In genomic region chr17:58224315-58224714, GRCh38 we compare ENCODE assay signal across 15 cellular contexts. TPM values are rescaled to one million over a fixed set of nuclear protein-coding genes. Genes with fewer than 3 reads are reported as not detected.
DNase-seq lines count a peak whose midpoint lies in the region; ATAC-seq, FAIRE-seq and TF ChIP-seq lines count a peak whose summit lies in the region.
"Had no signal": no experiment of that assay in that cellular context is flagged by ENCODE, and none has a peak within 500 bp of the region (broad histone marks: within the 10 kb centered on the region; RNA-seq: fewer than 3 reads in every experiment).

No MANE protein-coding gene starts in this region.

- no peak overlapping the region for H3K4me2 ChIP-seq in endothelial cell of umbilical vein (ENCODE audit: insufficient read depth, low read length)

- dilution Hi-C loops in endothelial cell of umbilical vein (cut with MboI; ENCODE audit: extremely low pct_ligation_motif_present, low sequenced_read_pairs) = no loop called here

- POLR2A ChIA-PET in endothelial cell of umbilical vein (lab: Charles Lee) = no interaction called here
- POLR2A ChIA-PET in activated CD4-positive, alpha-beta memory T cell treated with anti-CD3 and anti-CD28 coated beads for 36 hours (lab: Charles Lee) = no interaction called here

- H3K36me3 ChIP-seq in endothelial cell of umbilical vein (ENCODE audit: control insufficient read depth in 2 of 2, extremely low read depth in 1 of 2, insufficient read depth in 2 of 2, low read length in 2 of 2) = no peaks in the 10 kb centered on the region

- no peak overlapping the region for H2AFZ ChIP-seq in endothelial cell of umbilical vein (ENCODE audit: low read depth, low read length)

- H3K4me1 Mint-ChIP-seq in activated T-cell treated with anti-CD3 and anti-CD28 coated beads, Interleukin-2, amount 50 U/mL, for 4 hours (ENCODE audit: low read depth) = peaks cover 18% of the 10 kb centered on the region
- peaks cover 15% of the 10 kb centered on the region for H3K4me1 Mint-ChIP-seq in activated CD4-positive, alpha-beta memory T cell treated with anti-CD3 and anti-CD28 coated beads for 36 hours (ENCODE audit: low read depth)

- DNase-seq in activated T-cell treated with anti-CD3 and anti-CD28 coated beads, Interleukin-2, amount 50 U/mL, for 4 hours = no peak
- no peak for DNase-seq in activated T-cell treated with anti-CD3 and anti-CD28 coated beads for 4 hours
- peak; percentile 69 for DNase-seq in NOMO-1 treated with DMSO at 0.1 percent for 48 hours (lab: John Stamatoyannopoulos, UW; ENCODE audit: unreplicated experiment)
- DNase-seq in endothelial cell of umbilical vein (ENCODE audit: low read depth, low spot score) = peak; percentile 4
- DNase-seq in stimulated activated naive CD8-positive, alpha-beta T cell treated with anti-CD3 and anti-CD28 coated beads, Interleukin-15, Interleukin-2, amounts not matched to agents 100 U/mL and 50 U/mL, for 24 hours = no peak
- DNase-seq in activated CD4-positive, alpha-beta memory T cell treated with anti-CD3 and anti-CD28 coated beads for 36 hours = no peak
- DNase-seq in NCI-H510A (lab: John Stamatoyannopoulos, UW) = no peak
- DNase-seq in head of caudate nucleus = no peak
- DNase-seq: right cardiac atrium had no signal

- peak; percentile 56 to 72 for ATAC-seq in activated T-cell treated with anti-CD3 and anti-CD28 coated beads, Interleukin-2, amount 50 U/mL, for 4 hours
- ATAC-seq in stimulated activated naive CD8-positive, alpha-beta T cell treated with anti-CD3 and anti-CD28 coated beads, Interleukin-15, Interleukin-2, amounts not matched to agents 100 U/mL and 50 U/mL, for 24 hours = peak; percentile 61
- ATAC-seq: right cardiac atrium had no signal

- H3K27me3 ChIP-seq in endothelial cell of umbilical vein (ENCODE audit: control insufficient read depth in 2 of 2, insufficient read depth in 2 of 2, low read length in 2 of 2) = peaks cover 2 to 9% of the 10 kb centered on the region in 2 experiments

- no peak overlapping the region for H3K4me3 Mint-ChIP-seq in activated T-cell treated with anti-CD3 and anti-CD28 coated beads, Interleukin-2, amount 50 U/mL, for 4 hours
- H3K4me3 Mint-ChIP-seq in activated CD4-positive, alpha-beta memory T cell treated with anti-CD3 and anti-CD28 coated beads for 36 hours = no peak overlapping the region
- H3K4me3 Mint-ChIP-seq: memory B cell; T-helper 1 cell treated with Interleukin-12 subunit alpha and Interleukin-12 subunit beta and Interleukin-4 antibody, amounts not matched to agents 30 μg/mL and 1 μg/mL, for 36 hours had no signal

- no peak overlapping the region for H3K27ac ChIP-seq in endothelial cell of umbilical vein (ENCODE audit: insufficient read depth, low read depth, low read length)

- no peaks in the 10 kb centered on the region for H3K9me3 Mint-ChIP-seq in activated T-cell treated with anti-CD3 and anti-CD28 coated beads, Interleukin-2, amount 50 U/mL, for 4 hours
- no peaks in the 10 kb centered on the region for H3K9me3 Mint-ChIP-seq in activated CD4-positive, alpha-beta memory T cell treated with anti-CD3 and anti-CD28 coated beads for 36 hours
- H3K9me3 Mint-ChIP-seq: memory B cell; T-helper 1 cell treated with Interleukin-12 subunit alpha and Interleukin-12 subunit beta and Interleukin-4 antibody, amounts not matched to agents 30 μg/mL and 1 μg/mL, for 36 hours had no signal

- no peaks in the 10 kb centered on the region for H4K20me1 ChIP-seq in endothelial cell of umbilical vein (replicated peaks; ENCODE audit: control insufficient read depth, extremely low read depth, insufficient read depth, low read length)

- H3K79me2 ChIP-seq in endothelial cell of umbilical vein (ENCODE audit: control insufficient read depth, insufficient read depth, low read length) = no peaks in the 10 kb centered on the region

- no peaks in the 10 kb centered on the region for H3K36me3 Mint-ChIP-seq in activated T-cell treated with anti-CD3 and anti-CD28 coated beads, Interleukin-2, amount 50 U/mL, for 4 hours (ENCODE audit: insufficient read depth)
- no peaks in the 10 kb centered on the region for H3K36me3 Mint-ChIP-seq in activated CD4-positive, alpha-beta memory T cell treated with anti-CD3 and anti-CD28 coated beads for 36 hours
- H3K36me3 Mint-ChIP-seq: memory B cell had no signal

- no peak overlapping the region for H3K27ac Mint-ChIP-seq in activated CD4-positive, alpha-beta memory T cell treated with anti-CD3 and anti-CD28 coated beads for 36 hours
- H3K27ac Mint-ChIP-seq: memory B cell; T-helper 1 cell treated with Interleukin-12 subunit alpha and Interleukin-12 subunit beta and Interleukin-4 antibody, amounts not matched to agents 30 μg/mL and 1 μg/mL, for 36 hours had no signal

- H3K4me1 ChIP-seq in endothelial cell of umbilical vein (ENCODE audit: control insufficient read depth, extremely low read depth, insufficient read depth, low read length) = peaks cover 12% of the 10 kb centered on the region

- CTCF ChIA-PET in endothelial cell of umbilical vein (lab: Charles Lee) = interaction anchor here (0.8 to 1.1 kb wide), 3 partner anchors 12 to 26 kb away, joined by 3 to 4 read pairs (median 3); no protein-coding TSS in a partner anchor
- CTCF ChIA-PET in activated CD4-positive, alpha-beta memory T cell treated with anti-CD3 and anti-CD28 coated beads for 36 hours (lab: Charles Lee) = interaction anchor here (0.7 to 2.9 kb wide), 2 partner anchors 24 to 131 kb away, joined by 3 to 9 read pairs; no protein-coding TSS in a partner anchor

- no TSS peak for BruUV-seq in endothelial cell of umbilical vein (replicated peaks; lab: Mats Ljungman, UMichigan)

- peak; percentile 37 for FAIRE-seq in endothelial cell of umbilical vein (lab: Jason Lieb, UNC)

- no peak for TF ChIP-seq CTCF in endothelial cell of umbilical vein (IDR thresholded peaks at IDR 0.05; ENCODE audit: extremely low read depth in 1 of 2, insufficient read depth in 1 of 2, low read depth in 1 of 2, low read length in 2 of 2)

- H3K9ac ChIP-seq in endothelial cell of umbilical vein (replicated peaks; ENCODE audit: extremely low read depth, insufficient read depth, low read length) = no peak overlapping the region

- peaks cover 8% of the 10 kb centered on the region for H3K27me3 Mint-ChIP-seq in activated T-cell treated with anti-CD3 and anti-CD28 coated beads, Interleukin-2, amount 50 U/mL, for 4 hours (ENCODE audit: low read depth)
- H3K27me3 Mint-ChIP-seq in activated CD4-positive, alpha-beta memory T cell treated with anti-CD3 and anti-CD28 coated beads for 36 hours = peaks cover 10% of the 10 kb centered on the region

- H3K4me3 ChIP-seq in endothelial cell of umbilical vein (replicated peaks in 1 of 3; ENCODE audit: insufficient read depth in 1 of 3, low read depth in 1 of 3, low read length in 3 of 3) = no peak overlapping the region

- no peaks in the 10 kb centered on the region for H3K9me1 ChIP-seq in endothelial cell of umbilical vein (replicated peaks; ENCODE audit: control insufficient read depth, extremely low read depth, insufficient read depth, low read length)

- no peaks in the 10 kb centered on the region for H3K9me3 ChIP-seq in endothelial cell of umbilical vein (replicated peaks; ENCODE audit: control insufficient read depth, insufficient read depth, low read length)

- TF ChIP-seq POLR2A in endothelial cell of umbilical vein (IDR thresholded peaks at IDR 0.05; ENCODE audit: low read depth, low read length) = no peak

- intact Hi-C loops in endothelial cell of umbilical vein (cut with micrococcal nuclease) = no loop called here
- intact Hi-C loops in activated CD4-positive, alpha-beta memory T cell treated with anti-CD3 and anti-CD28 coated beads for 36 hours (cut with micrococcal nuclease) = no loop called here
- intact Hi-C loops in head of caudate nucleus (cut with DNase I) = no loop called here

RNA-seq across cellular contexts. Expression of gene MKS1, which starts 5.3 kb away (rescaled TPM):
- total RNA-seq in activated T-cell treated with anti-CD3 and anti-CD28 coated beads, Interleukin-2, amount 50 U/mL, for 4 hours = 10 to 100 TPM; 17.0 to 22.0 (median 20.0) TPM
- 12.2 and 16.3 TPM in 2 replicates for total RNA-seq in endothelial cell of umbilical vein
- 13.2 TPM in 2 replicates for polyA plus RNA-seq in endothelial cell of umbilical vein
- 12.1 and 14.6 TPM in 2 replicates for polyA plus RNA-seq in endothelial cell of umbilical vein (2011; cell fraction: cytosol; rRNA removed)
- polyA plus RNA-seq in endothelial cell of umbilical vein (2011; cell fraction: nucleus; rRNA removed) = 38.6 and 41.0 TPM in 2 replicates
- 12.2 and 12.3 TPM in 2 replicates for polyA plus RNA-seq in endothelial cell of umbilical vein (2012)
- 10.8 and 16.5 TPM in 2 replicates for polyA minus RNA-seq in endothelial cell of umbilical vein
- 7.1 TPM for polyA minus RNA-seq in endothelial cell of umbilical vein (2011; cell fraction: cytosol; rRNA and poly(A)+ RNA removed)
- polyA minus RNA-seq in endothelial cell of umbilical vein (2011; cell fraction: nucleus; rRNA and poly(A)+ RNA removed) = 10.9 and 12.4 TPM in 2 replicates
- total RNA-seq in activated CD4-positive, alpha-beta memory T cell treated with anti-CD3 and anti-CD28 coated beads for 36 hours = 10 to 100 TPM; 23.5 to 27.3 TPM

RNA-seq across cellular contexts. Expression of gene LPO, which starts 14.1 kb away (rescaled TPM):
- under 1 TPM in 1 of 3 donors, not detected in 2; 0.18 TPM for total RNA-seq in activated T-cell treated with anti-CD3 and anti-CD28 coated beads, Interleukin-2, amount 50 U/mL, for 4 hours
- not detected in 2 replicates for total RNA-seq in endothelial cell of umbilical vein
- polyA plus RNA-seq in endothelial cell of umbilical vein = not detected in 2 replicates
- polyA plus RNA-seq in endothelial cell of umbilical vein (2011; cell fraction: cytosol; rRNA removed) = not detected in 2 replicates
- polyA plus RNA-seq in endothelial cell of umbilical vein (2011; cell fraction: nucleus; rRNA removed) = not detected in 2 replicates
- not detected in 2 replicates for polyA plus RNA-seq in endothelial cell of umbilical vein (2012)
- not detected in 2 replicates for polyA minus RNA-seq in endothelial cell of umbilical vein
- polyA minus RNA-seq in endothelial cell of umbilical vein (2011; cell fraction: cytosol; rRNA and poly(A)+ RNA removed) = not detected
- not detected in 2 replicates for polyA minus RNA-seq in endothelial cell of umbilical vein (2011; cell fraction: nucleus; rRNA and poly(A)+ RNA removed)
- total RNA-seq in activated CD4-positive, alpha-beta memory T cell treated with anti-CD3 and anti-CD28 coated beads for 36 hours = not detected
- total RNA-seq: cerebellum, glomerular endothelial cell, HT-29, right cardiac atrium had no signal

RNA-seq across cellular contexts. Expression of gene EPX, which starts 31.8 kb away (rescaled TPM):
- not detected for total RNA-seq in activated T-cell treated with anti-CD3 and anti-CD28 coated beads, Interleukin-2, amount 50 U/mL, for 4 hours
- total RNA-seq in endothelial cell of umbilical vein = not detected in 2 replicates
- polyA plus RNA-seq in endothelial cell of umbilical vein = not detected in 2 replicates
- polyA plus RNA-seq in endothelial cell of umbilical vein (2011; cell fraction: cytosol; rRNA removed) = not detected in 2 replicates
- polyA plus RNA-seq in endothelial cell of umbilical vein (2011; cell fraction: nucleus; rRNA removed) = not detected in 2 replicates
- polyA plus RNA-seq in endothelial cell of umbilical vein (2012) = 0.07 TPM in 1 of 2 replicates, not detected in the other
- not detected in 2 replicates for polyA minus RNA-seq in endothelial cell of umbilical vein
- polyA minus RNA-seq in endothelial cell of umbilical vein (2011; cell fraction: cytosol; rRNA and poly(A)+ RNA removed) = not detected
- not detected in 2 replicates for polyA minus RNA-seq in endothelial cell of umbilical vein (2011; cell fraction: nucleus; rRNA and poly(A)+ RNA removed)
- not detected for total RNA-seq in activated CD4-positive, alpha-beta memory T cell treated with anti-CD3 and anti-CD28 coated beads for 36 hours
- total RNA-seq: glomerular endothelial cell, HT-29, NCI-H460, right cardiac atrium had no signal
- polyA plus RNA-seq: right cardiac atrium had no signal

RNA-seq across cellular contexts. Expression of gene MPO, which starts 56.4 kb away (rescaled TPM):
- not detected for total RNA-seq in activated T-cell treated with anti-CD3 and anti-CD28 coated beads, Interleukin-2, amount 50 U/mL, for 4 hours
- total RNA-seq in endothelial cell of umbilical vein = not detected in 2 replicates
- 0.02 TPM in 1 of 2 replicates, not detected in the other for polyA plus RNA-seq in endothelial cell of umbilical vein
- polyA plus RNA-seq in endothelial cell of umbilical vein (2011; cell fraction: cytosol; rRNA removed) = 0.01 TPM in 1 of 2 replicates, not detected in the other
- polyA plus RNA-seq in endothelial cell of umbilical vein (2011; cell fraction: nucleus; rRNA removed) = 0.04 TPM in 1 of 2 replicates, not detected in the other
- polyA plus RNA-seq in endothelial cell of umbilical vein (2012) = 0.05 TPM in 1 of 2 replicates, not detected in the other
- 0.10 TPM in 1 of 2 replicates, not detected in the other for polyA minus RNA-seq in endothelial cell of umbilical vein
- polyA minus RNA-seq in endothelial cell of umbilical vein (2011; cell fraction: cytosol; rRNA and poly(A)+ RNA removed) = not detected
- polyA minus RNA-seq in endothelial cell of umbilical vein (2011; cell fraction: nucleus; rRNA and poly(A)+ RNA removed) = not detected in 2 replicates
- under 1 TPM; 0.17 to 0.22 TPM for total RNA-seq in activated CD4-positive, alpha-beta memory T cell treated with anti-CD3 and anti-CD28 coated beads for 36 hours
- total RNA-seq: HT-29, NCI-H460 had no signal

RNA-seq across cellular contexts. Expression of gene OR4D2, which starts 57.5 kb away (rescaled TPM):
- not detected for total RNA-seq in activated T-cell treated with anti-CD3 and anti-CD28 coated beads, Interleukin-2, amount 50 U/mL, for 4 hours
- total RNA-seq in endothelial cell of umbilical vein = not detected in 2 replicates
- polyA plus RNA-seq in endothelial cell of umbilical vein = not detected in 2 replicates
- polyA plus RNA-seq in endothelial cell of umbilical vein (2011; cell fraction: cytosol; rRNA removed) = not detected in 2 replicates
- polyA plus RNA-seq in endothelial cell of umbilical vein (2011; cell fraction: nucleus; rRNA removed) = not detected in 2 replicates
- polyA plus RNA-seq in endothelial cell of umbilical vein (2012) = not detected in 2 replicates
- polyA minus RNA-seq in endothelial cell of umbilical vein = not detected in 2 replicates
- polyA minus RNA-seq in endothelial cell of umbilical vein (2011; cell fraction: cytosol; rRNA and poly(A)+ RNA removed) = not detected
- not detected in 2 replicates for polyA minus RNA-seq in endothelial cell of umbilical vein (2011; cell fraction: nucleus; rRNA and poly(A)+ RNA removed)
- not detected for total RNA-seq in activated CD4-positive, alpha-beta memory T cell treated with anti-CD3 and anti-CD28 coated beads for 36 hours
- total RNA-seq: cerebellum, glomerular endothelial cell, HT-29, NCI-H460, right cardiac atrium had no signal
- polyA plus RNA-seq: right cardiac atrium had no signal

Comparison
In these comparisons a context has a peak if more than half of its experiments do, and no peak if none do; other contexts are left out.
1. DNase-seq: peak in NOMO-1 treated with DMSO at 0.1 percent for 48 hours (single experiment) and endothelial cell of umbilical vein (single experiment); none in activated T-cell treated with anti-CD3 and anti-CD28 coated beads, Interleukin-2, amount 50 U/mL, for 4 hours (single experiment), activated T-cell treated with anti-CD3 and anti-CD28 coated beads for 4 hours (single experiment), stimulated activated naive CD8-positive, alpha-beta T cell treated with anti-CD3 and anti-CD28 coated beads, Interleukin-15, Interleukin-2, amounts not matched to agents 100 U/mL and 50 U/mL, for 24 hours (single experiment), activated CD4-positive, alpha-beta memory T cell treated with anti-CD3 and anti-CD28 coated beads for 36 hours (single experiment), NCI-H510A (single experiment) and head of caudate nucleus (0 of 42).